13 cellular contexts compared by ENCODE assay signal in the genomic region with DNA sequence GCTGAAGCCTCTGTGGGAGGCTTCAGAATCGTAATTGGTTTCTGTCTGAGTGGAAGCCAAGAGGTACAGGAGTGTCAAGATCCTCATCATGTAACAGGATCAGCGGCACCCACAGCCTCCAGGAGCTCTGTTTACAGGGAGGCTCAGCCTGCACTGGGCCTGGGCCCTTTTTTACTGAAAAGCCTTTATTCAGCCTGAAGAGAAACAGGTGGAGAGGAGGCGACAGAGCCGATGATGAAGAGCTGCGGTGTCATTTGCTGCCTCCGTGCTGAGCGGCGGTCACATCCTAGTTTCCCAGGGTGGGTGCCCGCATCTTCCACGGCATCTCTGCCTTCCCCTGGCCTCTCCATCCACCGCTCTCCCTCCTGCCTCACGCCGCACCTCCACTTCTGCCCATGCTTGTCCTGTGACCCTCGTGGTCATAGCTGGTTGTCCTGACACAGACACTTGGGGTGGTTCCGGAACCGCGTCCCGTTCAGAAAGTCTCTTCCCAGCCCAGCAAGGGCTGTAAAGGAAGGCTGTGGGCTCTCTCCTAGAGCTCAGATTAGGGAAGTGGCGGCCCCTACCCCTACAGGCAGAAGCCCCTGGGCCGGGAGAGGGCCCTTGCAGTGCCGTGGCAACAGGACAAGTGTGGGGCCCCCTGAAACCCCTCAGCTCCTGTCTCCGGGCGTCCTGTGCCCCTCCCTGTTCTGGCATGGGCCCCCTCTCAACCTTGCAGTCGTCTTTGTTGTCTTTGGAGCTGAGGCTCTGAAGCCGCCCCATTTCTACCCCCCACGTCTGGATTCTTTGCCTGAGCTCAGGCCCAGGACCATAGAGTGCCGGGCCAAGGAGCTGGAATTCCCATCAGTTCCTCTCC. TPM values are rescaled to one million over a fixed set of nuclear protein-coding genes. Genes with fewer than 3 reads are reported as not detected.
DNase-seq lines count a peak whose midpoint lies in the region; ATAC-seq and TF ChIP-seq lines count a peak whose summit lies in the region.
"Had no signal": no experiment of that assay in that cellular context is flagged by ENCODE, and none has a peak within 500 bp of the region (broad histone marks: within the 10 kb centered on the region; RNA-seq: fewer than 3 reads in every experiment).

No MANE protein-coding gene starts in this region.

- intact Hi-C loops in CD4-positive, alpha-beta T cell (cut with DNase I, micrococcal nuclease): no loop called here

- no peaks in the 10 kb centered on the region for H3K36me3 ChIP-seq in Karpas-422 (ENCODE audit: insufficient read depth, low read length)
- H3K36me3 ChIP-seq: right lobe of liver had no signal

- H3K27me3 ChIP-seq in CD4-positive, alpha-beta T cell (ENCODE audit: control insufficient read depth, insufficient read depth, low read length): no peaks in the 10 kb centered on the region
- H3K27me3 ChIP-seq in Karpas-422 (ENCODE audit: low read length): no peaks in the 10 kb centered on the region
- H3K27me3 ChIP-seq: right lobe of liver, stomach had no signal

- no peak for TF ChIP-seq CTCF in CD4-positive, alpha-beta T cell (IDR thresholded peaks at IDR 0.05)
- no peak for TF ChIP-seq CTCF in nephron (IDR thresholded peaks at IDR 0.05; ENCODE audit: unreplicated experiment in 3 of 3)

- no peaks in the 10 kb centered on the region for H3K79me2 ChIP-seq in Karpas-422 (ENCODE audit: low read length)

- H2AFZ ChIP-seq in Karpas-422 (ENCODE audit: low read length): no peak overlapping the region

- CTCF ChIA-PET in CD4-positive, alpha-beta T cell (lab: Charles Lee): interaction anchor here (1.1 to 1.3 kb wide), 2 partner anchors 12 to 38 kb away, joined by 3 read pairs; no protein-coding TSS in a partner anchor

- H3K9me2 ChIP-seq in Karpas-422 (replicated peaks; ENCODE audit: insufficient read depth, low read length): no peaks in the 10 kb centered on the region

- peak overlapping the region; percentile 75 for H3K27ac Mint-ChIP-seq in CD4-positive, alpha-beta T cell
- H3K27ac Mint-ChIP-seq in IgD-negative memory B cell (peak overlapping the region in 2 of 3 donors; percentile 16 to 89), nephron (peak overlapping the region; percentile 23 to 82 (median 79))
- H3K27ac Mint-ChIP-seq in activated naive CD8-positive, alpha-beta T cell treated with anti-CD3 and anti-CD28 coated beads for 36 hours: peak overlapping the region; percentile 34

- POLR2A ChIA-PET in CD4-positive, alpha-beta T cell (lab: Charles Lee): interaction anchor here (0.6 to 1.5 kb wide), 4 partner anchors 43 to 483 kb away, joined by 3 to 4 read pairs (median 4); no protein-coding TSS in a partner anchor

- no peak overlapping the region for H3K4me3 ChIP-seq in Karpas-422 (ENCODE audit: low read length)
- H3K4me3 ChIP-seq: right lobe of liver, stomach had no signal

- no peaks in the 10 kb centered on the region for H3K27me3 Mint-ChIP-seq in CD4-positive, alpha-beta T cell
- no peaks in the 10 kb centered on the region for H3K27me3 Mint-ChIP-seq in IgD-negative memory B cell
- H3K27me3 Mint-ChIP-seq in activated naive CD8-positive, alpha-beta T cell treated with anti-CD3 and anti-CD28 coated beads for 36 hours: no peaks in the 10 kb centered on the region
- H3K27me3 Mint-ChIP-seq in nephron (ENCODE audit: low read depth): peaks cover 7% of the 10 kb centered on the region

- H3K9me3 ChIP-seq in CD4-positive, alpha-beta T cell (ENCODE audit: control insufficient read depth, low read length): no peaks in the 10 kb centered on the region
- no peaks in the 10 kb centered on the region for H3K9me3 ChIP-seq in Karpas-422 (ENCODE audit: low read length)
- H3K9me3 ChIP-seq: right lobe of liver, stomach had no signal

- H3K27ac ChIP-seq in CD4-positive, alpha-beta T cell (ENCODE audit: low read depth, low read length): no peak overlapping the region
- H3K27ac ChIP-seq in Karpas-422 (ENCODE audit: low read length): no peak overlapping the region
- H3K27ac ChIP-seq: KMS-11, right lobe of liver, stomach had no signal

- H3K4me1 Mint-ChIP-seq in CD4-positive, alpha-beta T cell (ENCODE audit: low read depth): peaks cover 25% of the 10 kb centered on the region
- H3K4me1 Mint-ChIP-seq in IgD-negative memory B cell (peaks cover 0 to 6% (median 4%) of the 10 kb centered on the region in 3 donors), nephron (peaks cover 54% of the 10 kb centered on the region)
- peaks cover 27% of the 10 kb centered on the region for H3K4me1 Mint-ChIP-seq in activated naive CD8-positive, alpha-beta T cell treated with anti-CD3 and anti-CD28 coated beads for 36 hours

- no peaks in the 10 kb centered on the region for H4K20me1 ChIP-seq in Karpas-422 (ENCODE audit: insufficient read depth, low read depth, low read length)

- no peak overlapping the region for H3K9ac ChIP-seq in Karpas-422 (ENCODE audit: low read length)
- H3K9ac ChIP-seq: KMS-11 had no signal

- no peaks in the 10 kb centered on the region for H3K9me3 Mint-ChIP-seq in CD4-positive, alpha-beta T cell
- H3K9me3 Mint-ChIP-seq in IgD-negative memory B cell: no peaks in the 10 kb centered on the region
- H3K9me3 Mint-ChIP-seq in activated naive CD8-positive, alpha-beta T cell treated with anti-CD3 and anti-CD28 coated beads for 36 hours: no peaks in the 10 kb centered on the region
- no peaks in the 10 kb centered on the region for H3K9me3 Mint-ChIP-seq in nephron

- H3K36me3 Mint-ChIP-seq in CD4-positive, alpha-beta T cell (ENCODE audit: low read depth): peaks cover 5% of the 10 kb centered on the region
- H3K36me3 Mint-ChIP-seq in IgD-negative memory B cell: peaks cover 8% of the 10 kb centered on the region
- peaks cover 6% of the 10 kb centered on the region for H3K36me3 Mint-ChIP-seq in activated naive CD8-positive, alpha-beta T cell treated with anti-CD3 and anti-CD28 coated beads for 36 hours
- H3K36me3 Mint-ChIP-seq in nephron (ENCODE audit: low read depth): peaks cover 15% of the 10 kb centered on the region

- no peak overlapping the region for H3K4me2 ChIP-seq in Karpas-422 (ENCODE audit: low read depth, low read length, poor library complexity, severe bottlenecking)
- H3K4me2 ChIP-seq: KMS-11 had no signal

- H3K4me1 ChIP-seq in Karpas-422 (ENCODE audit: low read length): no peaks in the 10 kb centered on the region
- H3K4me1 ChIP-seq: right lobe of liver had no signal

- DNase-seq in CD4-positive, alpha-beta T cell: no peak
- no peak for DNase-seq in activated naive CD8-positive, alpha-beta T cell treated with anti-CD3 and anti-CD28 coated beads for 36 hours
- DNase-seq in Karpas-422: no peak
- DNase-seq: NCI-H187 treated with DMSO at 0.1 percent for 48 hours, stomach had no signal

- no peak overlapping the region for H3K4me3 Mint-ChIP-seq in CD4-positive, alpha-beta T cell
- peak overlapping the region in 1 of 4 donors; percentile 12 for H3K4me3 Mint-ChIP-seq in IgD-negative memory B cell
- H3K4me3 Mint-ChIP-seq in activated naive CD8-positive, alpha-beta T cell treated with anti-CD3 and anti-CD28 coated beads for 36 hours: no peak overlapping the region
- H3K4me3 Mint-ChIP-seq in nephron: no peak overlapping the region

- ATAC-seq in CD4-positive, alpha-beta T cell (ENCODE audit: poor library complexity): peak; percentile 12
- no peak for ATAC-seq in GM21447 (IDR thresholded peaks at IDR 0.05; ENCODE audit: unreplicated experiment)
- no peak for ATAC-seq in GM19324 (IDR thresholded peaks at IDR 0.05; ENCODE audit: low FRiP score, unreplicated experiment)
- ATAC-seq: esophagus mucosa, left colon had no signal

RNA-seq across cellular contexts. Expression of a gene that starts 53.9 kb away (rescaled TPM):
- total RNA-seq in CD4-positive, alpha-beta T cell: 10 to 100 TPM; 11.5 to 13.3 TPM
- 30.2 TPM for polyA plus RNA-seq in IgD-negative memory B cell
- 10 to 100 TPM; 21.6 to 23.8 TPM for total RNA-seq in activated naive CD8-positive, alpha-beta T cell treated with anti-CD3 and anti-CD28 coated beads for 36 hours
- total RNA-seq in Karpas-422 (2014; rRNA removed; shearing (Covaris generic); ENCODE audit: low replicate concordance): 16.1 and 23.1 TPM in 2 replicates
